In genomic region chr21:16269497-16269896, GRCh38 we compare ENCODE assay signal across 32 cellular contexts.
DNase-seq lines count a peak whose midpoint lies in the region; FAIRE-seq and TF ChIP-seq lines count a peak whose summit lies in the region.
"Had no signal": no experiment of that assay in that cellular context is flagged by ENCODE, and none has a peak within 500 bp of the region (broad histone marks: within the 10 kb centered on the region; RNA-seq: fewer than 3 reads in every experiment).

No MANE protein-coding gene starts in this region.

- H3K4me2 ChIP-seq in neural cell (ENCODE audit: low read length), result no peak overlapping the region
- H3K4me2 ChIP-seq: A549; BLaER1; BLaER1 treated with 17β-estradiol and CSF1 and Interleukin-3, amounts not matched to agents 10 nM and 100 nM had no signal

- H3K4me3 Mint-ChIP-seq in mesothelial cell of epicardium, result no peak overlapping the region
- H3K4me3 Mint-ChIP-seq: B cell; CD14-positive monocyte; CD4-positive, alpha-beta memory T cell; CD4-positive, alpha-beta T cell; CD4-positive, CD25-positive, alpha-beta regulatory T cell; CD8-positive, alpha-beta memory T cell; CD8-positive, alpha-beta T cell had no signal

- H3K4me3 ChIP-seq in neural cell (ENCODE audit: low read length), result no peak overlapping the region
- H3K4me3 ChIP-seq: A549; BLaER1; BLaER1 treated with 17β-estradiol and CSF1 and Interleukin-3, amounts not matched to agents 10 nM and 100 nM had no signal

- peaks cover 19% of the 10 kb centered on the region for H3K36me3 Mint-ChIP-seq in mesothelial cell of epicardium
- H3K36me3 Mint-ChIP-seq: CD14-positive monocyte; CD4-positive, alpha-beta memory T cell; CD4-positive, CD25-positive, alpha-beta regulatory T cell; CD8-positive, alpha-beta memory T cell; CD8-positive, alpha-beta T cell had no signal

- H3K9me3 ChIP-seq in neural cell (ENCODE audit: low read length), result no peaks in the 10 kb centered on the region
- H3K9me3 ChIP-seq: A549; BE2C; BLaER1; BLaER1 treated with 17β-estradiol and CSF1 and Interleukin-3, amounts not matched to agents 10 nM and 100 nM; Caco-2 had no signal

- no peaks in the 10 kb centered on the region for H3K4me1 Mint-ChIP-seq in mesothelial cell of epicardium
- H3K4me1 Mint-ChIP-seq: B cell; CD14-positive monocyte; CD4-positive, alpha-beta memory T cell; CD4-positive, CD25-positive, alpha-beta regulatory T cell; CD8-positive, alpha-beta memory T cell had no signal

- H3K36me3 ChIP-seq in neural cell (ENCODE audit: insufficient read depth, low read length), result no peaks in the 10 kb centered on the region
- H3K36me3 ChIP-seq: BE2C; BLaER1; BLaER1 treated with 17β-estradiol and CSF1 and Interleukin-3, amounts not matched to agents 10 nM and 100 nM had no signal

- H3K79me2 ChIP-seq in neural cell (replicated peaks; ENCODE audit: insufficient read depth, low read length), result no peaks in the 10 kb centered on the region

- no peaks in the 10 kb centered on the region for H3K27me3 ChIP-seq in neural cell (ENCODE audit: insufficient read depth, low read depth, low read length)
- H3K27me3 ChIP-seq: BE2C; BLaER1; BLaER1 treated with 17β-estradiol and CSF1 and Interleukin-3, amounts not matched to agents 10 nM and 100 nM had no signal

- no peaks in the 10 kb centered on the region for H3F3A ChIP-seq in neural cell (ENCODE audit: insufficient read depth, low read length, poor library complexity, severe bottlenecking)

- H4K20me1 ChIP-seq in neural cell (ENCODE audit: insufficient read depth), result no peaks in the 10 kb centered on the region
- H4K20me1 ChIP-seq: BLaER1; BLaER1 treated with 17β-estradiol and CSF1 and Interleukin-3, amounts not matched to agents 10 nM and 100 nM had no signal

- DNase-seq in mesothelial cell of epicardium (ENCODE audit: low spot score in 2 of 2, unreplicated experiment in 2 of 2) (no peak), H54 (ENCODE audit: insufficient read length, low spot score) (no peak), RPMI8226 (no peak)
- DNase-seq: 8988T; ACHN; AML-193; BE2C; C1 segment of cervical spinal cord; Caco-2; Calu3; CD4-positive, alpha-beta memory T cell; CD4-positive, alpha-beta T cell; CD4-positive, CD25-positive, alpha-beta regulatory T cell; CD8-positive, alpha-beta memory T cell; CD8-positive, alpha-beta T cell; COR-L47; DMS 273 treated with DMSO at 0.1 percent for 48 hours; DMS153; DMS53; DMS79; DMS79 treated with DMSO at 0.1 percent for 48 hours; DND-41; EL had no signal

- no peak overlapping the region for H3K9ac ChIP-seq in neural cell (ENCODE audit: low read length)
- H3K9ac ChIP-seq: BLaER1; BLaER1 treated with 17β-estradiol and CSF1 and Interleukin-3, amounts not matched to agents 10 nM and 100 nM had no signal

- H3K27me3 Mint-ChIP-seq in mesothelial cell of epicardium (ENCODE audit: low read depth), result no peaks in the 10 kb centered on the region
- H3K27me3 Mint-ChIP-seq: B cell; CD4-positive, alpha-beta memory T cell; CD4-positive, alpha-beta T cell; CD4-positive, CD25-positive, alpha-beta regulatory T cell; CD8-positive, alpha-beta memory T cell had no signal

- H3K9me3 Mint-ChIP-seq in mesothelial cell of epicardium, result peaks cover 4% of the 10 kb centered on the region
- H3K9me3 Mint-ChIP-seq: CD4-positive, alpha-beta memory T cell; CD4-positive, alpha-beta T cell; CD8-positive, alpha-beta memory T cell; CD8-positive, alpha-beta T cell had no signal

- TF ChIP-seq CTCF in mesothelial cell of epicardium (IDR thresholded peaks at IDR 0.05; ENCODE audit: unreplicated experiment), result no peak
- TF ChIP-seq CTCF in neural cell (IDR thresholded peaks at IDR 0.05; ENCODE audit: poor library complexity, severe bottlenecking), result no peak

- H3K27ac Mint-ChIP-seq in mesothelial cell of epicardium, result peak overlapping the region; percentile 12
- H3K27ac Mint-ChIP-seq: B cell; CD14-positive monocyte; CD4-positive, alpha-beta memory T cell; CD4-positive, alpha-beta T cell; CD4-positive, CD25-positive, alpha-beta regulatory T cell; CD8-positive, alpha-beta memory T cell; CD8-positive, alpha-beta T cell had no signal

- no peak for FAIRE-seq in H54 (lab: Jason Lieb, UNC)
- FAIRE-seq: A549, D721Med had no signal

- TF ChIP-seq POLR2A in H54 (IDR thresholded peaks at IDR 0.05; ENCODE audit: low read depth, low read length), result no peak

- no peak overlapping the region for H3K27ac ChIP-seq in neural cell (ENCODE audit: low read length)
- H3K27ac ChIP-seq: 22Rv1; A549; BLaER1; BLaER1 treated with 17β-estradiol and CSF1 and Interleukin-3, amounts not matched to agents 10 nM and 100 nM; C4-2B had no signal

- TF ChIP-seq EP300 in neural cell (conservative IDR thresholded peaks at IDR 0.05; ENCODE audit: poor library complexity, severe bottlenecking), result peak; percentile 93

- H3K9me2 ChIP-seq in neural cell (ENCODE audit: insufficient read depth, low read length), result no peaks in the 10 kb centered on the region

- no peak for TF ChIP-seq RAD21 in neural cell (conservative IDR thresholded peaks at IDR 0.05)

- H2AFZ ChIP-seq in neural cell (ENCODE audit: low read depth, low read length), result no peak overlapping the region

TF ChIP-seq in neural cell, 6 proteins besides CTCF, POLR2A, EP300 and RAD21:
- TF ChIP-seq POLR2AphosphoS5 (IDR thresholded peaks at IDR 0.05) (peak; percentile 98), MXI1 (conservative IDR thresholded peaks at IDR 0.05; ENCODE audit: poor library complexity, severe bottlenecking) (no peak)
